Comparison of ENCODE assay signal across 15 cellular contexts in genomic region chr16:88580371-88580770, GRCh38. TPM values are rescaled to one million over a fixed set of nuclear protein-coding genes. Genes with fewer than 3 reads are reported as not detected.
DNase-seq lines count a peak whose midpoint lies in the region; ATAC-seq and TF ChIP-seq lines count a peak whose summit lies in the region.
"Had no signal": no experiment of that assay in that cellular context is flagged by ENCODE, and none has a peak within 500 bp of the region (broad histone marks: within the 10 kb centered on the region; RNA-seq: fewer than 3 reads in every experiment).

No MANE protein-coding gene starts in this region.

- no peak overlapping the region for H3K4me3 ChIP-seq in CD8-positive, alpha-beta memory T cell (ENCODE audit: low read length)
- no peak overlapping the region for H3K4me3 ChIP-seq in right atrium auricular region
- H3K4me3 ChIP-seq: BLaER1, GM23248 had no signal

- H3K4me1 ChIP-seq in CD8-positive, alpha-beta memory T cell (ENCODE audit: insufficient read depth, low read length) = no peaks in the 10 kb centered on the region
- H3K4me1 ChIP-seq in right atrium auricular region = no peaks in the 10 kb centered on the region
- H3K4me1 ChIP-seq: BLaER1 had no signal

- POLR2A ChIA-PET in CD8-positive, alpha-beta memory T cell (lab: Charles Lee) = interaction anchor here (0.6 kb wide), 1 partner anchor 11 kb away, joined by 3 read pairs; no protein-coding TSS in a partner anchor

- H3K9me3 ChIP-seq in CD8-positive, alpha-beta memory T cell (ENCODE audit: low read length) = no peaks in the 10 kb centered on the region
- no peaks in the 10 kb centered on the region for H3K9me3 ChIP-seq in right atrium auricular region
- H3K9me3 ChIP-seq: BLaER1 had no signal

- H3K9me3 Mint-ChIP-seq in activated T-cell treated with anti-CD3 and anti-CD28 coated beads, Interleukin-2, amount 50 U/mL, for 72 hours = no peaks in the 10 kb centered on the region
- H3K9me3 Mint-ChIP-seq in CD8-positive, alpha-beta memory T cell = no peaks in the 10 kb centered on the region
- no peaks in the 10 kb centered on the region for H3K9me3 Mint-ChIP-seq in memory B cell

- no peak for ATAC-seq in activated T-cell treated with anti-CD3 and anti-CD28 coated beads, Interleukin-2, amount 50 U/mL, for 72 hours (replicated peaks in 1 of 2)
- no peak for ATAC-seq in memory B cell (ENCODE audit: low read depth)
- no peak for ATAC-seq in GM21529 (IDR thresholded peaks at IDR 0.05; ENCODE audit: unreplicated experiment)

- no peaks in the 10 kb centered on the region for H3K27me3 ChIP-seq in CD8-positive, alpha-beta memory T cell (ENCODE audit: insufficient read depth, low read length, poor library complexity, severe bottlenecking)
- H3K27me3 ChIP-seq in right atrium auricular region = no peaks in the 10 kb centered on the region
- H3K27me3 ChIP-seq: BLaER1 had no signal

- no peak for TF ChIP-seq CTCF in right atrium auricular region (IDR thresholded peaks at IDR 0.05)

- H3K27me3 Mint-ChIP-seq in activated T-cell treated with anti-CD3 and anti-CD28 coated beads, Interleukin-2, amount 50 U/mL, for 72 hours (ENCODE audit: low read depth) = no peaks in the 10 kb centered on the region
- no peaks in the 10 kb centered on the region for H3K27me3 Mint-ChIP-seq in CD8-positive, alpha-beta memory T cell
- H3K27me3 Mint-ChIP-seq in memory B cell = no peaks in the 10 kb centered on the region

- no peak overlapping the region for H3K4me3 Mint-ChIP-seq in activated T-cell treated with anti-CD3 and anti-CD28 coated beads, Interleukin-2, amount 50 U/mL, for 72 hours
- H3K4me3 Mint-ChIP-seq in CD8-positive, alpha-beta memory T cell = no peak overlapping the region
- H3K4me3 Mint-ChIP-seq in memory B cell = no peak overlapping the region

- peaks cover 59% of the 10 kb centered on the region for H3K4me1 Mint-ChIP-seq in activated T-cell treated with anti-CD3 and anti-CD28 coated beads, Interleukin-2, amount 50 U/mL, for 72 hours (ENCODE audit: low read depth)
- peaks cover 39 to 73% (median 43%) of the 10 kb centered on the region in 3 donors for H3K4me1 Mint-ChIP-seq in CD8-positive, alpha-beta memory T cell
- H3K4me1 Mint-ChIP-seq in memory B cell = peaks cover 13% of the 10 kb centered on the region

- CTCF ChIA-PET in CD8-positive, alpha-beta memory T cell (lab: Charles Lee) = no interaction called here

- peaks cover 12 to 25% of the 10 kb centered on the region in 2 donors for H3K36me3 Mint-ChIP-seq in activated T-cell treated with anti-CD3 and anti-CD28 coated beads, Interleukin-2, amount 50 U/mL, for 72 hours (ENCODE audit: insufficient read depth in 2 of 2)
- H3K36me3 Mint-ChIP-seq in CD8-positive, alpha-beta memory T cell = peaks cover 3 to 83% (median 17%) of the 10 kb centered on the region in 3 donors
- H3K36me3 Mint-ChIP-seq in memory B cell = peaks cover 27% of the 10 kb centered on the region

- H3K27ac Mint-ChIP-seq in activated T-cell treated with anti-CD3 and anti-CD28 coated beads, Interleukin-2, amount 50 U/mL, for 72 hours = peak overlapping the region; percentile 66
- H3K27ac Mint-ChIP-seq in CD8-positive, alpha-beta memory T cell = peak overlapping the region in 5 of 8 donors; percentile 38 to 75 (median 68)
- H3K27ac Mint-ChIP-seq in memory B cell = peak overlapping the region; percentile 63

- peaks cover 40% of the 10 kb centered on the region for H3K36me3 ChIP-seq in CD8-positive, alpha-beta memory T cell (ENCODE audit: insufficient read depth, low read length)
- peaks cover 47% of the 10 kb centered on the region for H3K36me3 ChIP-seq in right atrium auricular region

- no peak overlapping the region for H3K27ac ChIP-seq in CD8-positive, alpha-beta memory T cell (ENCODE audit: low read depth, low read length)
- H3K27ac ChIP-seq in right atrium auricular region = no peak overlapping the region
- H3K27ac ChIP-seq: BLaER1, GM23248, HL-60 had no signal

- DNase-seq in activated T-cell treated with anti-CD3 and anti-CD28 coated beads, Interleukin-2, amount 50 U/mL, for 72 hours = no peak
- DNase-seq in activated T-cell treated with anti-CD3 and anti-CD28 coated beads for 4 hours (no peak), cerebellar cortex (ENCODE audit: low spot score) (peak; percentile 25), memory B cell (ENCODE audit: low spot score in 2 of 2) (no peak), SIG-M5 treated with dmso at 0.1 percent for 504 hours (lab: John Stamatoyannopoulos, UW; ENCODE audit: unreplicated experiment) (no peak), right atrium auricular region (ENCODE audit: low spot score) (no peak)
- DNase-seq in CD8-positive, alpha-beta memory T cell = no peak
- DNase-seq: 8988T, AML-193, Calu3, DMS79, GM23248 had no signal

RNA-seq across cellular contexts. Expression of gene ZC3H18, which starts 10.2 kb away (rescaled TPM):
- 10 to 100 TPM; 88.7 to 99.0 TPM for total RNA-seq in activated T-cell treated with anti-CD3 and anti-CD28 coated beads, Interleukin-2, amount 50 U/mL, for 72 hours
- 100 to 1,000 TPM in 1 of 2 experiments, 10 to 100 TPM in 1; 91.4 to 102 TPM for total RNA-seq in CD8-positive, alpha-beta memory T cell
- 21.6 TPM for polyA plus RNA-seq in CD8-positive, alpha-beta memory T cell
- 10 to 100 TPM in 1 of 2 donors, 1 to 10 TPM in 1; 7.9 to 10.0 TPM for total RNA-seq in right atrium auricular region

RNA-seq across cellular contexts. Expression of gene IL17C, which starts 58.0 kb away (rescaled TPM):
- total RNA-seq in activated T-cell treated with anti-CD3 and anti-CD28 coated beads, Interleukin-2, amount 50 U/mL, for 72 hours = under 1 TPM in 1 of 2 donors, not detected in 1; 0.41 TPM
- under 1 TPM in 1 of 2 experiments, not detected in 1; 0.22 TPM for total RNA-seq in CD8-positive, alpha-beta memory T cell
- not detected for polyA plus RNA-seq in CD8-positive, alpha-beta memory T cell
- total RNA-seq in right atrium auricular region = not detected
- total RNA-seq: Calu3, GM23248 had no signal
- polyA plus RNA-seq: GM23248 had no signal

Comparison
In these comparisons a context has a peak if more than half of its experiments do, and no peak if none do; other contexts are left out.
1. RNA of gene ZC3H18, which starts 10.2 kb away (total RNA-seq): 91.4 to 102 TPM in CD8-positive, alpha-beta memory T cell and 88.7 to 99.0 TPM in activated T-cell treated with anti-CD3 and anti-CD28 coated beads, Interleukin-2, amount 50 U/mL, for 72 hours; 7.9 to 10.0 TPM in right atrium auricular region; every median in the first group is over 4 times any median in the second.
2. Peak in every context shown above with its lines, with median percentiles within 50 percentile points of each other: H3K27ac Mint-ChIP-seq.